Comparison of ENCODE assay signal across 31 cellular contexts in genomic region chr3:152658977-152659376, GRCh38.
"Had no signal": no experiment of that assay in that cellular context is flagged by ENCODE, and none has a peak within 500 bp of the region (broad histone marks: within the 10 kb centered on the region; RNA-seq: fewer than 3 reads in every experiment).

No MANE protein-coding gene starts in this region.

- H3K9me3 ChIP-seq: ascending aorta had no signal

- H3K4me3 ChIP-seq: ascending aorta, cardiac muscle cell, PC-9 had no signal

- H2AFZ ChIP-seq: PC-9 had no signal

- H3K4me1 ChIP-seq: ascending aorta had no signal

- DNase-seq: activated CD4-positive, alpha-beta memory T cell treated with anti-CD3 and anti-CD28 coated beads, Interleukin-2, amount 10 ng/mL, durations not matched to agents 7 days and 5 days; activated CD4-positive, alpha-beta T cell treated with anti-CD3 and anti-CD28 coated beads for 1 hour; activated CD4-positive, alpha-beta T cell treated with anti-CD3 and anti-CD28 coated beads for 48 hours; activated CD4-positive, CD25-positive, alpha-beta regulatory T cell; activated effector memory CD4-positive, alpha-beta T cell treated with anti-CD3 and anti-CD28 coated beads, Interleukin-2, amount 50 U/mL, for 16 hours; activated naive CD4-positive, alpha-beta T cell; activated naive CD8-positive, alpha-beta T cell treated with anti-CD3 and anti-CD28 coated beads, Interleukin-2, amount 10 ng/mL, durations not matched to agents 7 days and 5 days; activated T-cell treated with anti-CD3 and anti-CD28 coated beads, Interleukin-2, amount 50 U/mL, for 1 hour; activated T-cell treated with anti-CD3 and anti-CD28 coated beads, Interleukin-2, amount 50 U/mL, for 72 hours; amygdala; Karpas-422; KBM-7; NCI-H1048; NCI-H1436 treated with DMSO at 0.1 percent for 48 hours; NCI-H1694 treated with DMSO at 0.1 percent for 48 hours; NCI-H2029; NCI-H345; NCI-H524 treated with DMSO at 0.1 percent for 48 hours; PC-9; SIG-M5; SW 1271; T-helper 1 cell; T-helper 2 cell; T-helper 9 cell had no signal

- ATAC-seq: activated T-cell treated with anti-CD3 and anti-CD28 coated beads, Interleukin-2, amount 50 U/mL, for 72 hours; activated T-helper 17 cell treated with anti-CD3 and anti-CD28 coated beads, Interleukin-2, amount 50 U/mL, for 72 hours; Right ventricle myocardium inferior had no signal

- H3K27ac ChIP-seq: ascending aorta, cardiac muscle cell, PC-9, RWPE1, VCaP had no signal

- H3K27me3 ChIP-seq: ascending aorta, cardiac muscle cell had no signal

- FAIRE-seq: RCC 7860 had no signal

- H3K4me2 ChIP-seq: PC-9 had no signal

- H3K36me3 ChIP-seq: ascending aorta, cardiac muscle cell had no signal
